Comparison of ENCODE assay signal across 16 cellular contexts in genomic region chr1:60842294-60842693, GRCh38.
A peak's percentile ranks its signal among the peaks of the same experiment; 100 is the strongest.
DNase-seq lines count a peak whose midpoint lies in the region; ATAC-seq and TF ChIP-seq lines count a peak whose summit lies in the region.
"Had no signal": no experiment of that assay in that cellular context is flagged by ENCODE, and none has a peak within 500 bp of the region (broad histone marks: within the 10 kb centered on the region; RNA-seq: fewer than 3 reads in every experiment).

No MANE protein-coding gene starts in this region.

- no peaks in the 10 kb centered on the region for H3K9me2 ChIP-seq in Loucy (replicated peaks; ENCODE audit: low read depth, low read length)

- H2AFZ ChIP-seq in Loucy (ENCODE audit: low read length) (peak overlapping the region; percentile 37; the same call in 1 of the 2 replicates), osteoblast (ENCODE audit: low read length) (no peak overlapping the region)

- TF ChIP-seq CTCF in Loucy (conservative IDR thresholded peaks at IDR 0.05; ENCODE audit: low read length) (no peak), osteoblast (IDR thresholded peaks at IDR 0.05; ENCODE audit: extremely low read depth, low read depth, low read length) (no peak)

- H3K9me3 ChIP-seq in Loucy (ENCODE audit: insufficient read depth, low read depth, low read length), result no peaks in the 10 kb centered on the region
- H3K9me3 ChIP-seq in osteoblast (ENCODE audit: low read depth, low read length), result no peaks in the 10 kb centered on the region
- H3K9me3 ChIP-seq: A549, Caco-2 had no signal

- ATAC-seq in left colon, result peak; percentile 92
- ATAC-seq: A549; CD8-positive, alpha-beta T cell had no signal

- H3K36me3 ChIP-seq in Loucy (ENCODE audit: insufficient read depth, low read length) (no peaks in the 10 kb centered on the region), osteoblast (ENCODE audit: insufficient read depth, low read length) (no peaks in the 10 kb centered on the region)
- H3K36me3 ChIP-seq: BLaER1 treated with 17β-estradiol and CSF1 and Interleukin-3, amounts not matched to agents 10 nM and 100 nM had no signal

- H3K4me1 ChIP-seq in Loucy (ENCODE audit: insufficient read depth, low read length, poor library complexity, severe bottlenecking) (peaks cover 34% of the 10 kb centered on the region), osteoblast (ENCODE audit: insufficient read depth, low read length) (no peaks in the 10 kb centered on the region)
- H3K4me1 ChIP-seq: A549; BLaER1 treated with 17β-estradiol and CSF1 and Interleukin-3, amounts not matched to agents 10 nM and 100 nM; Caco-2 had no signal

- H3K27me3 ChIP-seq in Loucy (ENCODE audit: insufficient read depth, low read length, poor library complexity, severe bottlenecking) (no peaks in the 10 kb centered on the region), osteoblast (ENCODE audit: insufficient read depth, low read length) (peaks cover 3% of the 10 kb centered on the region)
- H3K27me3 ChIP-seq: BLaER1 treated with 17β-estradiol and CSF1 and Interleukin-3, amounts not matched to agents 10 nM and 100 nM had no signal

- H3F3A ChIP-seq in Loucy (ENCODE audit: low read depth), result no peaks in the 10 kb centered on the region

- DNase-seq in left colon, result no peak
- DNase-seq in osteoblast (ENCODE audit: insufficient read length, low spot score, missing footprints), result peak; percentile 19
- no peak for DNase-seq in iPS-NIHi7 (ENCODE audit: extremely low spot score)
- no peak for DNase-seq in kidney glomerular epithelial cell (lab: John Stamatoyannopoulos, UW)
- DNase-seq: AML-193; Caco-2; Calu3; CD4-positive, alpha-beta T cell; CD8-positive, alpha-beta T cell; DMS79 treated with DMSO at 0.1 percent for 48 hours; GF-D8 had no signal

- H4K20me1 ChIP-seq in Loucy (ENCODE audit: insufficient read depth, low read length, poor library complexity, severe bottlenecking) (no peaks in the 10 kb centered on the region), osteoblast (ENCODE audit: insufficient read depth, low read length) (no peaks in the 10 kb centered on the region)
- H4K20me1 ChIP-seq: BLaER1 treated with 17β-estradiol and CSF1 and Interleukin-3, amounts not matched to agents 10 nM and 100 nM had no signal

- no peak overlapping the region for H3K9ac ChIP-seq in Loucy (ENCODE audit: low read depth, low read length, poor library complexity, severe bottlenecking)
- H3K9ac ChIP-seq: BLaER1 treated with 17β-estradiol and CSF1 and Interleukin-3, amounts not matched to agents 10 nM and 100 nM had no signal

- H3K4me2 ChIP-seq in Loucy (ENCODE audit: low read depth, low read length, poor library complexity, severe bottlenecking) (no peak overlapping the region), osteoblast (ENCODE audit: insufficient read depth, low read length) (no peak overlapping the region)
- H3K4me2 ChIP-seq: A549; BLaER1 treated with 17β-estradiol and CSF1 and Interleukin-3, amounts not matched to agents 10 nM and 100 nM had no signal

- intact Hi-C loops in left colon (cut with DNase I, micrococcal nuclease), result no loop called here

- H3K79me2 ChIP-seq in Loucy (ENCODE audit: insufficient read depth, low read length), result no peaks in the 10 kb centered on the region
- no peaks in the 10 kb centered on the region for H3K79me2 ChIP-seq in osteoblast (ENCODE audit: insufficient read depth, low read length)

- H3K4me3 ChIP-seq in Loucy (ENCODE audit: low read length, poor library complexity, severe bottlenecking), result no peak overlapping the region
- no peak overlapping the region for H3K4me3 ChIP-seq in osteoblast (ENCODE audit: insufficient read depth, low read length)
- H3K4me3 ChIP-seq: A549; BLaER1 treated with 17β-estradiol and CSF1 and Interleukin-3, amounts not matched to agents 10 nM and 100 nM had no signal

- H3K27ac ChIP-seq in osteoblast (ENCODE audit: low read depth, low read length), result no peak overlapping the region
- H3K27ac ChIP-seq: 22Rv1; A549; BLaER1 treated with 17β-estradiol and CSF1 and Interleukin-3, amounts not matched to agents 10 nM and 100 nM; C4-2B had no signal
